Comparison of ENCODE assay signal across 17 cellular contexts in the genomic region with DNA sequence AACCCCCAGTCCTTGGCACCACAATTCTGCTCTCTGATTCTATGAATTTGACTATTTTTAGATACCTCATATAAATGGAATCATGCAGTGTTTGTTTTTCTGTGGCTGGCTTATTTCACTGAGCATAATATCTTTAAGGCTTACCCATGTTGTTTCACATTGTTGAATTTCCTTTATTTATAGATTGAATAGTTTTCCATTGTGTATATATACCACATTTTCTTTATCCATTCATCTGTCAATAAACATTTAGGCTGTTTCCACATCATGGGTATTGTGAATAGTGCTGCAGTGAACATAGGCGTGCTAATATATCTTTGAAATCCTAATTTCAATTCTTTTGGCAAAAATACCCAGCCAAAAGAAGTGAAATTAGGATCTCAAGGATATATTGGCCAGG.
A peak's percentile ranks its signal among the peaks of the same experiment; 100 is the strongest.
DNase-seq lines count a peak whose midpoint lies in the region; ATAC-seq, FAIRE-seq and TF ChIP-seq lines count a peak whose summit lies in the region.
"Had no signal": no experiment of that assay in that cellular context is flagged by ENCODE, and none has a peak within 500 bp of the region (broad histone marks: within the 10 kb centered on the region; RNA-seq: fewer than 3 reads in every experiment).

No MANE protein-coding gene starts in this region.

- no peak for TF ChIP-seq RAD21 in A549 (conservative IDR thresholded peaks at IDR 0.05 in 1 of 2, IDR thresholded peaks at IDR 0.05 in 1 of 2)

- peak; percentile 70 for FAIRE-seq in A549 (lab: Jason Lieb, UNC)
- FAIRE-seq: K562 had no signal

- peaks cover 22% of the 10 kb centered on the region for H3K9me3 ChIP-seq in A549
- H3K9me3 ChIP-seq in SJSA1 (replicated peaks) = no peaks in the 10 kb centered on the region
- H3K9me3 ChIP-seq: HAP-1 had no signal

- 97% methylated on average over 1 of the region's 1 CpG for WGBS in A549 (ENCODE audit: missing lambda C conversion rate)

- H4K20me1 ChIP-seq in KMS-11 (ENCODE audit: insufficient read depth) = no peaks in the 10 kb centered on the region
- H4K20me1 ChIP-seq: BLaER1 had no signal

- H3K79me2 ChIP-seq in KMS-11 (ENCODE audit: insufficient read depth, low read depth) = no peaks in the 10 kb centered on the region

- no peak for TF ChIP-seq EP300 in A549 (IDR thresholded peaks at IDR 0.05)

- H3K9ac ChIP-seq in KMS-11 = peak overlapping the region; percentile 21; the same call in 1 of the 2 replicates
- H3K9ac ChIP-seq: BLaER1, GM23248 had no signal

- no peaks in the 10 kb centered on the region for H3K27me3 ChIP-seq in KMS-11 (ENCODE audit: insufficient read depth, low read depth)
- no peaks in the 10 kb centered on the region for H3K27me3 ChIP-seq in SJSA1 (replicated peaks)
- H3K27me3 ChIP-seq: BLaER1 had no signal

- H3K4me1 ChIP-seq in A549 (peaks cover 13% of the 10 kb centered on the region), KMS-11 (ENCODE audit: low read depth, poor library complexity, severe bottlenecking) (peaks cover 65% of the 10 kb centered on the region), SJSA1 (replicated peaks) (peaks cover 18% of the 10 kb centered on the region)
- H3K4me1 ChIP-seq: BLaER1 had no signal

- H3K27ac ChIP-seq in A549 = no peak overlapping the region
- H3K27ac ChIP-seq in KMS-11 = peak overlapping the region; percentile 65
- H3K27ac ChIP-seq in SJSA1 = peak overlapping the region; percentile 12; the same call in 1 of the 2 replicates
- H3K27ac ChIP-seq: 22Rv1, BLaER1, GM23248, HL-60 had no signal

- peak overlapping the region; percentile 8; the same call in 1 of the 2 replicates for H2AFZ ChIP-seq in KMS-11 (ENCODE audit: low read depth)
- H2AFZ ChIP-seq: GM23248 had no signal

- H3K4me3 ChIP-seq in A549 (no peak overlapping the region), KMS-11 (IDR thresholded peaks at IDR 0.05; ENCODE audit: insufficient read depth, low read depth, low read length) (no peak overlapping the region), SJSA1 (no peak overlapping the region)
- H3K4me3 ChIP-seq: BLaER1, GM23248, HAP-1, K562 had no signal

- POLR2A ChIA-PET in A549 (lab: Yijun Ruan, JAX) = no interaction called here

- H3K36me3 ChIP-seq in KMS-11 (ENCODE audit: insufficient read depth) = no peaks in the 10 kb centered on the region
- H3K36me3 ChIP-seq in SJSA1 = no peaks in the 10 kb centered on the region
- H3K36me3 ChIP-seq: BLaER1, HAP-1 had no signal

- CTCF ChIA-PET in A549 (lab: Yijun Ruan, JAX) = interaction anchor here (0.8 to 1.0 kb wide), 3 partner anchors 10 to 63 kb away, joined by 3 read pairs; no protein-coding TSS in a partner anchor

- no peak overlapping the region for H3K4me2 ChIP-seq in A549
- H3K4me2 ChIP-seq in KMS-11 = peak overlapping the region; percentile 46
- H3K4me2 ChIP-seq: BLaER1 had no signal

- TF ChIP-seq CTCF in A549 (IDR thresholded peaks at IDR 0.05) (no peak), KMS-11 (conservative IDR thresholded peaks at IDR 0.05; ENCODE audit: low read depth, low read length) (no peak)

- DNase-seq in A549 (ENCODE audit: low read depth in 1 of 2, low spot score in 1 of 2) (no peak), SJSA1 (ENCODE audit: low read depth in 1 of 2, low spot score in 2 of 2) (peak in 1 of 2 experiments; percentile 82), fibroblast of peridontal ligament (ENCODE audit: extremely low read depth) (peak; percentile 80), HK-2 (ENCODE audit: unreplicated experiment) (no peak), activated gamma-delta T cell (lab: John Stamatoyannopoulos, UW) (no peak), OCI-M2 (lab: John Stamatoyannopoulos, UW; ENCODE audit: unreplicated experiment) (no peak)
- DNase-seq: CD4-positive, alpha-beta memory T cell; DMS153; DMS79; GF-D8; GM23248 had no signal

- no peak for ATAC-seq in A549
- ATAC-seq: K562 had no signal

- TF ChIP-seq POLR2A in A549 (IDR thresholded peaks at IDR 0.05; ENCODE audit: low read length) = no peak

TF ChIP-seq in A549, 52 proteins besides CTCF, POLR2A, EP300 and RAD21:
- TF ChIP-seq, protein P1, sequence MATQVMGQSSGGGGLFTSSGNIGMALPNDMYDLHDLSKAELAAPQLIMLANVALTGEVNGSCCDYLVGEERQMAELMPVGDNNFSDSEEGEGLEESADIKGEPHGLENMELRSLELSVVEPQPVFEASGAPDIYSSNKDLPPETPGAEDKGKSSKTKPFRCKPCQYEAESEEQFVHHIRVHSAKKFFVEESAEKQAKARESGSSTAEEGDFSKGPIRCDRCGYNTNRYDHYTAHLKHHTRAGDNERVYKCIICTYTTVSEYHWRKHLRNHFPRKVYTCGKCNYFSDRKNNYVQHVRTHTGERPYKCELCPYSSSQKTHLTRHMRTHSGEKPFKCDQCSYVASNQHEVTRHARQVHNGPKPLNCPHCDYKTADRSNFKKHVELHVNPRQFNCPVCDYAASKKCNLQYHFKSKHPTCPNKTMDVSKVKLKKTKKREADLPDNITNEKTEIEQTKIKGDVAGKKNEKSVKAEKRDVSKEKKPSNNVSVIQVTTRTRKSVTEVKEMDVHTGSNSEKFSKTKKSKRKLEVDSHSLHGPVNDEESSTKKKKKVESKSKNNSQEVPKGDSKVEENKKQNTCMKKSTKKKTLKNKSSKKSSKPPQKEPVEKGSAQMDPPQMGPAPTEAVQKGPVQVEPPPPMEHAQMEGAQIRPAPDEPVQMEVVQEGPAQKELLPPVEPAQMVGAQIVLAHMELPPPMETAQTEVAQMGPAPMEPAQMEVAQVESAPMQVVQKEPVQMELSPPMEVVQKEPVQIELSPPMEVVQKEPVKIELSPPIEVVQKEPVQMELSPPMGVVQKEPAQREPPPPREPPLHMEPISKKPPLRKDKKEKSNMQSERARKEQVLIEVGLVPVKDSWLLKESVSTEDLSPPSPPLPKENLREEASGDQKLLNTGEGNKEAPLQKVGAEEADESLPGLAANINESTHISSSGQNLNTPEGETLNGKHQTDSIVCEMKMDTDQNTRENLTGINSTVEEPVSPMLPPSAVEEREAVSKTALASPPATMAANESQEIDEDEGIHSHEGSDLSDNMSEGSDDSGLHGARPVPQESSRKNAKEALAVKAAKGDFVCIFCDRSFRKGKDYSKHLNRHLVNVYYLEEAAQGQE (IDR thresholded peaks at IDR 0.05) = no peak
- TF ChIP-seq NR3C1 (IDR thresholded peaks at IDR 0.05) (no peak), RARB (CRISPR knock-in tag; IDR thresholded peaks at IDR 0.05) (no peak), RNF2 (IDR thresholded peaks at IDR 0.05; ENCODE audit: borderline replicate concordance, low read depth) (no peak)
- TF ChIP-seq, protein P2, sequence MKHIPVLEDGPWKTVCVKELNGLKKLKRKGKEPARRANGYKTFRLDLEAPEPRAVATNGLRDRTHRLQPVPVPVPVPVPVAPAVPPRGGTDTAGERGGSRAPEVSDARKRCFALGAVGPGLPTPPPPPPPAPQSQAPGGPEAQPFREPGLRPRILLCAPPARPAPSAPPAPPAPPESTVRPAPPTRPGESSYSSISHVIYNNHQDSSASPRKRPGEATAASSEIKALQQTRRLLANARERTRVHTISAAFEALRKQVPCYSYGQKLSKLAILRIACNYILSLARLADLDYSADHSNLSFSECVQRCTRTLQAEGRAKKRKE (CRISPR knock-in tag; IDR thresholded peaks at IDR 0.05; ENCODE audit: low read depth) = no peak

Comparison
In these comparisons a context has a peak if more than half of its experiments do, and no peak if none do; other contexts are left out.
1. H3K27ac ChIP-seq: peak in KMS-11 (single experiment) and SJSA1 (single experiment); none in A549 (0 of 2).